Comparison of ENCODE assay signal across 17 cellular contexts in genomic region chr4:106569151-106570029, GRCh38.
DNase-seq lines count a peak whose midpoint lies in the region; TF ChIP-seq lines count a peak whose summit lies in the region.
"Had no signal": no experiment of that assay in that cellular context is flagged by ENCODE, and none has a peak within 500 bp of the region (broad histone marks: within the 10 kb centered on the region; RNA-seq: fewer than 3 reads in every experiment).

No MANE protein-coding gene starts in this region.

- no peaks in the 10 kb centered on the region for H3K27me3 ChIP-seq in KMS-11 (ENCODE audit: insufficient read depth, low read depth)
- H3K27me3 ChIP-seq in adipocyte (replicated peaks; ENCODE audit: control insufficient read depth, insufficient read depth, low read length), result no peaks in the 10 kb centered on the region
- no peaks in the 10 kb centered on the region for H3K27me3 ChIP-seq in esophagus muscularis mucosa
- H3K27me3 ChIP-seq in PC-9 (ENCODE audit: insufficient read depth, low read depth), result no peaks in the 10 kb centered on the region
- H3K27me3 ChIP-seq: BLaER1 had no signal

- BruUV-seq in PC-9 (replicated peaks; lab: Mats Ljungman, UMichigan), result no TSS peak

- no peak for TF ChIP-seq CTCF in KMS-11 (conservative IDR thresholded peaks at IDR 0.05; ENCODE audit: low read depth, low read length)
- no peak for TF ChIP-seq CTCF in esophagus muscularis mucosa (IDR thresholded peaks at IDR 0.05)
- TF ChIP-seq CTCF in PC-9 (conservative IDR thresholded peaks at IDR 0.05), result no peak

- no peak for TF ChIP-seq EP300 in esophagus muscularis mucosa (IDR thresholded peaks at IDR 0.05)

- intact Hi-C loops in esophagus muscularis mucosa (cut with DNase I), result no loop called here
- intact Hi-C loops in PC-9 (cut with micrococcal nuclease; ENCODE audit: unreplicated experiment), result no loop called here

- peak overlapping the region; percentile 37 for H3K4me2 ChIP-seq in KMS-11
- no peak overlapping the region for H3K4me2 ChIP-seq in PC-9
- H3K4me2 ChIP-seq: BLaER1 had no signal

- H3K9me2 ChIP-seq in PC-9 (ENCODE audit: insufficient read depth), result no peaks in the 10 kb centered on the region

- no peak overlapping the region for H3K9ac ChIP-seq in KMS-11
- H3K9ac ChIP-seq in adipocyte (ENCODE audit: low read length), result peak overlapping the region; percentile 6
- H3K9ac ChIP-seq: BLaER1 had no signal

- H4K20me1 ChIP-seq in KMS-11 (ENCODE audit: insufficient read depth) (no peaks in the 10 kb centered on the region), PC-9 (ENCODE audit: insufficient read depth) (no peaks in the 10 kb centered on the region)
- H4K20me1 ChIP-seq: BLaER1 had no signal

- no peak overlapping the region for H3K4me3 ChIP-seq in KMS-11 (IDR thresholded peaks at IDR 0.05; ENCODE audit: insufficient read depth, low read depth, low read length)
- peak overlapping the region; percentile 50 for H3K4me3 ChIP-seq in adipocyte (ENCODE audit: low read length)
- no peak overlapping the region for H3K4me3 ChIP-seq in esophagus muscularis mucosa
- no peak overlapping the region for H3K4me3 ChIP-seq in PC-9
- H3K4me3 ChIP-seq: BLaER1 had no signal

- H3K27ac ChIP-seq in KMS-11 (peak overlapping the region; percentile 17; the same call in 1 of the 2 replicates), esophagus muscularis mucosa (replicated peaks in 1 of 4) (no peak overlapping the region), PC-9 (no peak overlapping the region)
- H3K27ac ChIP-seq: BLaER1 had no signal

- POLR2A ChIA-PET in PC-9 (lab: Charles Lee; ENCODE audit: unreplicated experiment), result no interaction called here

- H2AFZ ChIP-seq in KMS-11 (ENCODE audit: low read depth), result peak overlapping the region; percentile 31
- H2AFZ ChIP-seq in PC-9, result no peak overlapping the region

- H3K9me3 ChIP-seq in adipocyte (ENCODE audit: control insufficient read depth, low read length) (no peaks in the 10 kb centered on the region), esophagus muscularis mucosa (no peaks in the 10 kb centered on the region), PC-9 (ENCODE audit: insufficient read depth, low read depth) (no peaks in the 10 kb centered on the region)
- H3K9me3 ChIP-seq: BLaER1 had no signal

- peak; percentile 36 for DNase-seq in EH (ENCODE audit: low read depth)
- DNase-seq in adipocyte (ENCODE audit: low read depth), result peak; percentile 10
- DNase-seq in iris pigment epithelial cell (ENCODE audit: low read depth), result peak; percentile 49
- no peak for DNase-seq in esophagus muscularis mucosa (ENCODE audit: extremely low spot score)
- no peak for DNase-seq in NCI-H1694 (lab: John Stamatoyannopoulos, UW)
- DNase-seq in activated CD8-positive, alpha-beta memory T cell treated with anti-CD3 and anti-CD28 coated beads, Interleukin-2, amount 50 U/mL, for 4 hours, result no peak
- DNase-seq in PC-9, result no peak
- DNase-seq: activated CD4-positive, CD25-positive, alpha-beta regulatory T cell treated with anti-CD3 and anti-CD28 coated beads, Interleukin-2, amount 50 U/mL, for 72 hours; DMS 273 treated with DMSO at 0.1 percent for 48 hours; hypothalamus; NCI-H1105; NCI-H82; occipital lobe; SHP77 treated with DMSO at 0.1 percent for 48 hours; stimulated activated CD4-positive, alpha-beta T cell treated with anti-CD3 and anti-CD28 coated beads, Interleukin-2, amount 100 ng/mL, for 48 hours had no signal

- no peak for TF ChIP-seq POLR2A in esophagus muscularis mucosa (IDR thresholded peaks at IDR 0.05; ENCODE audit: low read depth)

- CTCF ChIA-PET in PC-9 (lab: Charles Lee), result no interaction called here

- WGBS in esophagus muscularis mucosa, result 72% methylated on average over 7 of the region's 7 CpGs

- no peaks in the 10 kb centered on the region for H3F3A ChIP-seq in PC-9 (ENCODE audit: insufficient read depth, low read depth)

- no peaks in the 10 kb centered on the region for H3K36me3 ChIP-seq in KMS-11 (ENCODE audit: insufficient read depth)
- no peaks in the 10 kb centered on the region for H3K36me3 ChIP-seq in adipocyte (ENCODE audit: control insufficient read depth, insufficient read depth, low read length, severe bottlenecking)
- H3K36me3 ChIP-seq in esophagus muscularis mucosa, result no peaks in the 10 kb centered on the region
- H3K36me3 ChIP-seq in PC-9 (ENCODE audit: low read depth), result no peaks in the 10 kb centered on the region
- H3K36me3 ChIP-seq: BLaER1 had no signal

- H3K79me2 ChIP-seq in KMS-11 (ENCODE audit: insufficient read depth, low read depth) (no peaks in the 10 kb centered on the region), PC-9 (ENCODE audit: low read depth) (no peaks in the 10 kb centered on the region)

- peaks cover 21% of the 10 kb centered on the region for H3K4me1 ChIP-seq in KMS-11 (ENCODE audit: low read depth, poor library complexity, severe bottlenecking)
- peaks cover 18% of the 10 kb centered on the region for H3K4me1 ChIP-seq in adipocyte (ENCODE audit: control insufficient read depth, insufficient read depth, low read length)
- H3K4me1 ChIP-seq in esophagus muscularis mucosa, result no peaks in the 10 kb centered on the region
- no peaks in the 10 kb centered on the region for H3K4me1 ChIP-seq in PC-9 (replicated peaks; ENCODE audit: insufficient read depth)
- H3K4me1 ChIP-seq: BLaER1 had no signal

Comparison
In these comparisons a context has a peak if more than half of its experiments do, and no peak if none do; other contexts are left out.
1. DNase-seq: peak in EH (single experiment), adipocyte (single experiment) and iris pigment epithelial cell (single experiment); none in esophagus muscularis mucosa (single experiment), NCI-H1694 (single experiment), activated CD8-positive, alpha-beta memory T cell treated with anti-CD3 and anti-CD28 coated beads, Interleukin-2, amount 50 U/mL, for 4 hours (single experiment) and PC-9 (0 of 2).